ENCODE assay signal across 1 cellular context in the genomic region with DNA sequence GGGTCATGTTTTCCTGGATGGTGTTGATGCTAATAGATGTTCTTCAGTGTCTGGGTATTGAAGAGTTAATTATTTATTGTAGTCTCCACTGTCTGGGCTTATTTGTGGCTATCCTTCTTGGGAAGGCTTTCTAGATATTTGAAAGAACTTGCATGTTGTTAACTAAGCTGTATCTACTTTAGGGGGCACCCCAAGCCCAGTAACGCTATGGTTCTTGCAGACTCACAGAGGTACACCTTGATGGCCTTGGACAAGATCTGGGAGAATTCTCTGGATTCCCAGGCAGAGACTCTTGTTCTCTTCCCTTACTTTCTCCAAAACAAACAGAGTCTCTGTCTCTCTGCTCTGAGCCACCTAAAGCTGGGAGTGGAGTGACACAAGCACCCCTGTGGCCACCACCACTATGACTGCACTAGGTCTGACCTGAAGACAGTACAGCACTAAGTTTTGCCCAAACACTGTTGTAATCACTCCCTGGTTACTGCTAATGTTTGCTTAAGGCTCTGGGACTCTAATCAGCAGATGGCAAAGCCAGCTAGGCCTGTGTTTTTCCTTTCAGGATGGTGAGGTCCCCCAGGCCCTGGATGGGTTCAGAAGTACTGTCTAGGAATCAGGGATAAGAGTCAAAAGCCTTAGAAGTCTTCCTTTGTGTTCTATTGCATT.
TF ChIP-seq lines count a peak whose summit lies in the region.

No MANE protein-coding gene starts in this region.

TF ChIP-seq in GM23338, 12 proteins besides CTCF, POLR2A, EP300 and RAD21 (continued from another document):
- TF ChIP-seq ZNF462 (CRISPR knock-in tag; IDR thresholded peaks at IDR 0.05), result no peak
- no peak for TF ChIP-seq REST (IDR thresholded peaks at IDR 0.05; ENCODE audit: unreplicated experiment)
- TF ChIP-seq NANOG (IDR thresholded peaks at IDR 0.05; ENCODE audit: borderline replicate concordance), result no peak
- no peak for TF ChIP-seq POLR2AphosphoS5 (IDR thresholded peaks at IDR 0.05; ENCODE audit: low read depth)
- no peak for TF ChIP-seq ZNF331 (CRISPR knock-in tag; IDR thresholded peaks at IDR 0.05; ENCODE audit: low read depth)
- no peak for TF ChIP-seq EZH2 (IDR thresholded peaks at IDR 0.05; ENCODE audit: low read depth, unreplicated experiment)
- TF ChIP-seq CREB1 (CRISPR knock-in tag; IDR thresholded peaks at IDR 0.05; ENCODE audit: low read depth), result no peak
TF ChIP-seq in GM23338: peak in this region for 0.
